In the genomic region with DNA sequence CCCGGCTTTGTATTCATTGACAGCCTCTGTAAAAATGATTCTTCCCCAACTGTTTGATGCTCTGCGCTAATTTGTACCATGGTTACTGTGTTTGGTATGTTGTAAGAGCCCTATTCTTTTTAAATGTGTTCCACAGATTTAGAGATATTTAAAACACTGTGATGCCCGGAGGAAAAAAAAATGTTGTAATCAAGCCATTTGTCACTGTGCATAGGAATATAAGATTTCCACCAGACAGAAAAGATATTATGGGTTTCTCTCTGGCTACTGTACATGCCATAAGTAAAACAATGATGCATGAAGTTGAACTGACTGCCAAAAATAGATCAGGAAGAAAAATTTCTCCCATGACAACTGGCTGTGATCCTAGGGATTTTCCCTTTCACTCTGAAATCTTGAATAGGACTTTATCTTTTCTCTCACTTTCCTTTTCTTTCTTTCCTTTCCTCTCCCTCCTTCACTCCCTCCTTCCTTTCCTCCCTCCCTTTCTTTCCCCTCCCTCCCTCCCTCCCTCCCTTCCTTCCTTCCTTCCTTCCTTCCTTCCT, we compare ENCODE assay signal across 13 cellular contexts.
DNase-seq lines count a peak whose midpoint lies in the region; TF ChIP-seq lines count a peak whose summit lies in the region.
"Had no signal": no experiment of that assay in that cellular context is flagged by ENCODE, and none has a peak within 500 bp of the region (broad histone marks: within the 10 kb centered on the region; RNA-seq: fewer than 3 reads in every experiment).

No MANE protein-coding gene starts in this region.

- peak overlapping the region; percentile 74 for H3K9ac ChIP-seq in smooth muscle cell (ENCODE audit: low read depth)

- H3K4me3 Mint-ChIP-seq in HFFc6 (no peak overlapping the region), type B pancreatic cell (no peak overlapping the region), nephron progenitor cell (no peak overlapping the region)
- H3K4me3 Mint-ChIP-seq: activated naive CD4-positive, alpha-beta T cell treated with anti-CD3 and anti-CD28 coated beads, Interleukin-2, amount 10 ng/mL, durations not matched to agents 7 days and 5 days had no signal

- H3K4me1 ChIP-seq in right atrium auricular region (peaks cover 0 to 16% of the 10 kb centered on the region in 2 donors), smooth muscle cell (ENCODE audit: low read depth) (peaks cover 19% of the 10 kb centered on the region)
- H3K4me1 ChIP-seq: testis had no signal

- H3K4me1 Mint-ChIP-seq in HFFc6 (ENCODE audit: low read depth) (no peaks in the 10 kb centered on the region), type B pancreatic cell (ENCODE audit: unreplicated experiment) (peaks cover 19% of the 10 kb centered on the region), nephron progenitor cell (peaks cover 16% of the 10 kb centered on the region)

- in situ Hi-C loops in brain microvascular endothelial cell (cut with HindIII; ENCODE audit: low pct_ligation_motif_present, low sequenced_read_pairs) = no loop called here

- DNase-seq in HFFc6 = peak; percentile 67
- peak; percentile 55 for DNase-seq in brain microvascular endothelial cell
- no peak for DNase-seq in right atrium auricular region (ENCODE audit: low spot score)
- DNase-seq in smooth muscle cell (lab: John Stamatoyannopoulos, UW; ENCODE audit: unreplicated experiment) = no peak
- DNase-seq in type B pancreatic cell (ENCODE audit: extremely low spot score, unreplicated experiment) = no peak
- no peak for DNase-seq in SHP77 treated with DMSO at 0.1 percent for 48 hours (lab: John Stamatoyannopoulos, UW)
- DNase-seq in nephron progenitor cell = no peak
- DNase-seq in activated CD4-positive, CD25-positive, alpha-beta regulatory T cell (lab: John Stamatoyannopoulos, UW) = no peak
- DNase-seq: activated naive CD4-positive, alpha-beta T cell treated with anti-CD3 and anti-CD28 coated beads, Interleukin-2, amount 10 ng/mL, durations not matched to agents 7 days and 5 days; GF-D8; NCI-H1105; stimulated activated CD4-positive, alpha-beta T cell treated with anti-CD3 and anti-CD28 coated beads, Interleukin-12 subunit alpha, Interleukin-12 subunit beta, amount 100 ng/mL, for 4 hours; testis had no signal

- H3K27ac Mint-ChIP-seq in HFFc6 (no peak overlapping the region), type B pancreatic cell (no peak overlapping the region), nephron progenitor cell (no peak overlapping the region)
- H3K27ac Mint-ChIP-seq: activated naive CD4-positive, alpha-beta T cell treated with anti-CD3 and anti-CD28 coated beads, Interleukin-2, amount 10 ng/mL, durations not matched to agents 7 days and 5 days had no signal

- no peaks in the 10 kb centered on the region for H3K79me2 ChIP-seq in smooth muscle cell (ENCODE audit: low read depth)

- peak overlapping the region; percentile 34 for H3K4me2 ChIP-seq in smooth muscle cell

- no peaks in the 10 kb centered on the region for H3K9me3 Mint-ChIP-seq in HFFc6
- no peaks in the 10 kb centered on the region for H3K9me3 Mint-ChIP-seq in type B pancreatic cell
- H3K9me3 Mint-ChIP-seq in nephron progenitor cell = no peaks in the 10 kb centered on the region
- H3K9me3 Mint-ChIP-seq: activated naive CD4-positive, alpha-beta T cell treated with anti-CD3 and anti-CD28 coated beads, Interleukin-2, amount 10 ng/mL, durations not matched to agents 7 days and 5 days had no signal

- peaks cover 0 to under 1% of the 10 kb centered on the region in 2 donors for H3K9me3 ChIP-seq in right atrium auricular region
- no peaks in the 10 kb centered on the region for H3K9me3 ChIP-seq in smooth muscle cell (replicated peaks; ENCODE audit: low read depth)
- H3K9me3 ChIP-seq: testis had no signal

- WGBS in smooth muscle cell (ENCODE audit: low lambda C conversion rate) = 70% methylated on average over 3 of the region's 3 CpGs

- no peaks in the 10 kb centered on the region for H3K36me3 ChIP-seq in brain microvascular endothelial cell (replicated peaks)
- no peaks in the 10 kb centered on the region for H3K36me3 ChIP-seq in right atrium auricular region
- no peaks in the 10 kb centered on the region for H3K36me3 ChIP-seq in smooth muscle cell (ENCODE audit: low read depth)

- H3K27me3 Mint-ChIP-seq in HFFc6 (ENCODE audit: insufficient read depth) (no peaks in the 10 kb centered on the region; the same call in none of the 2 replicates), type B pancreatic cell (no peaks in the 10 kb centered on the region), nephron progenitor cell (ENCODE audit: low read depth, poor library complexity) (no peaks in the 10 kb centered on the region)
- H3K27me3 Mint-ChIP-seq: activated naive CD4-positive, alpha-beta T cell treated with anti-CD3 and anti-CD28 coated beads, Interleukin-2, amount 10 ng/mL, durations not matched to agents 7 days and 5 days had no signal

- peak overlapping the region; percentile 42 for H2AFZ ChIP-seq in smooth muscle cell (ENCODE audit: low read depth)

- H3K27me3 ChIP-seq in brain microvascular endothelial cell (replicated peaks) (no peaks in the 10 kb centered on the region), right atrium auricular region (no peaks in the 10 kb centered on the region), smooth muscle cell (ENCODE audit: low read depth) (no peaks in the 10 kb centered on the region)
- H3K27me3 ChIP-seq: testis had no signal

- H3K27ac ChIP-seq in brain microvascular endothelial cell (peak overlapping the region; percentile 85), right atrium auricular region (peak overlapping the region; percentile 11 to 13), smooth muscle cell (ENCODE audit: low read depth) (peak overlapping the region; percentile 96)
- H3K27ac ChIP-seq: testis had no signal

- H3K36me3 Mint-ChIP-seq in HFFc6 (ENCODE audit: low read depth) = no peaks in the 10 kb centered on the region
- no peaks in the 10 kb centered on the region for H3K36me3 Mint-ChIP-seq in type B pancreatic cell
- no peaks in the 10 kb centered on the region for H3K36me3 Mint-ChIP-seq in nephron progenitor cell (ENCODE audit: low read depth)
- H3K36me3 Mint-ChIP-seq: activated naive CD4-positive, alpha-beta T cell treated with anti-CD3 and anti-CD28 coated beads, Interleukin-2, amount 10 ng/mL, durations not matched to agents 7 days and 5 days had no signal

- H3K4me3 ChIP-seq in brain microvascular endothelial cell (ENCODE audit: low read depth, low read length) (no peak overlapping the region), right atrium auricular region (no peak overlapping the region), smooth muscle cell (no peak overlapping the region)
- H3K4me3 ChIP-seq: testis had no signal

- H3F3A ChIP-seq in smooth muscle cell (ENCODE audit: low read depth) = no peaks in the 10 kb centered on the region

- TF ChIP-seq CTCF in HFFc6 (IDR thresholded peaks at IDR 0.05) (no peak), brain microvascular endothelial cell (IDR thresholded peaks at IDR 0.05; ENCODE audit: low read depth, low read length, missing control alignments) (no peak), right atrium auricular region (IDR thresholded peaks at IDR 0.05) (no peak), smooth muscle cell (IDR thresholded peaks at IDR 0.05; ENCODE audit: borderline replicate concordance, insufficient read depth, poor library complexity, severe bottlenecking) (no peak), type B pancreatic cell (conservative IDR thresholded peaks at IDR 0.05) (no peak), nephron progenitor cell (IDR thresholded peaks at IDR 0.05) (no peak)

- no peaks in the 10 kb centered on the region for H4K20me1 ChIP-seq in smooth muscle cell (ENCODE audit: low read depth)

Comparison
In these comparisons a context has a peak if more than half of its experiments do, and no peak if none do; other contexts are left out.
1. DNase-seq: peak in HFFc6 (single experiment) and brain microvascular endothelial cell (single experiment); none in right atrium auricular region (single experiment), smooth muscle cell (single experiment), type B pancreatic cell (single experiment), SHP77 treated with DMSO at 0.1 percent for 48 hours (single experiment), nephron progenitor cell (single experiment) and activated CD4-positive, CD25-positive, alpha-beta regulatory T cell (0 of 4).
2. H3K27ac ChIP-seq: peak in every context shown above with its lines; median percentile 96 in smooth muscle cell; 85 in brain microvascular endothelial cell; 12 in right atrium auricular region.